ENCODE assay signal across 1 cellular context in the genomic region with DNA sequence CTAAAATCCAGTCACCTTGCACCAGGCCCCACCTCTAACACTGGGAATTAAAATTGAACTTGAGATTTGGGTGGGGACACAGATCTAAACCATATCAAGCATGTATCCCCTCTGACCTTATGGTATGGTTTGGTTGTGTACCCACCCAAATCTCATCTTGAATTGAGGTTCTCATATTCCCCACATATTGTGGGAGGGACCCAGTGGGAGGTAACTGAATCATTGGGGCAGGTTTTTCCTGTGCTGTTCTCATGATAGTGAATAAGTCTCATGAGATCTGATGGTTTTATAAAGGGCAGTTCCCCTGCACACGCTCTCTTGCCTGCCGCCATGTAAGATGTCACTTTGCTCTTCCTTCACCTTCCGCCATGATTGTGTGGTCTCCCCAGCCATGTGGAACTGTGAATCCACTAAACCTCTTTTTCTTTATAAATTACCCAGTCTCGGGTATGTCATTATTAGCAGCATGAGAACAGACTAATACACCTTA.
TF ChIP-seq lines count a peak whose summit lies in the region.
"Not testable (repeated sequence)": the region's sequence is repeated elsewhere in the genome, so short reads cannot be mapped to it uniquely, and the experiment has no call there.

No MANE protein-coding gene starts in this region.

TF ChIP-seq in K562, 482 proteins besides CTCF, POLR2A, EP300 and RAD21:
- TF ChIP-seq YY1 (IDR thresholded peaks at IDR 0.05; ENCODE audit: borderline replicate concordance in 1 of 3, control insufficient read depth in 1 of 3, extremely low read depth in 1 of 3, insufficient read depth in 3 of 3, insufficient read length in 1 of 3, insufficient replicate concordance in 2 of 3, low read depth in 1 of 3, low read length in 2 of 3) (peak in 1 of 3 experiments; percentile 8), CBX1 (IDR thresholded peaks at IDR 0.05; ENCODE audit: low read depth) (0 out of 2 replicates have a peak, but pooled peaks have one; percentile 17), FOXM1 (IDR thresholded peaks at IDR 0.05; ENCODE audit: low read depth) (peak; percentile 37; the same call in 1 of the 2 replicates), CC2D1A (IDR thresholded peaks at IDR 0.05) (peak; percentile 66; the same call in 1 of the 2 replicates), NR2C1 (IDR thresholded peaks at IDR 0.05) (peak; percentile 68), NR2C1 (tag; IDR thresholded peaks at IDR 0.05) (0 out of 2 replicates have a peak, but pooled peaks have one; percentile 36)
- TF ChIP-seq, protein P1, sequence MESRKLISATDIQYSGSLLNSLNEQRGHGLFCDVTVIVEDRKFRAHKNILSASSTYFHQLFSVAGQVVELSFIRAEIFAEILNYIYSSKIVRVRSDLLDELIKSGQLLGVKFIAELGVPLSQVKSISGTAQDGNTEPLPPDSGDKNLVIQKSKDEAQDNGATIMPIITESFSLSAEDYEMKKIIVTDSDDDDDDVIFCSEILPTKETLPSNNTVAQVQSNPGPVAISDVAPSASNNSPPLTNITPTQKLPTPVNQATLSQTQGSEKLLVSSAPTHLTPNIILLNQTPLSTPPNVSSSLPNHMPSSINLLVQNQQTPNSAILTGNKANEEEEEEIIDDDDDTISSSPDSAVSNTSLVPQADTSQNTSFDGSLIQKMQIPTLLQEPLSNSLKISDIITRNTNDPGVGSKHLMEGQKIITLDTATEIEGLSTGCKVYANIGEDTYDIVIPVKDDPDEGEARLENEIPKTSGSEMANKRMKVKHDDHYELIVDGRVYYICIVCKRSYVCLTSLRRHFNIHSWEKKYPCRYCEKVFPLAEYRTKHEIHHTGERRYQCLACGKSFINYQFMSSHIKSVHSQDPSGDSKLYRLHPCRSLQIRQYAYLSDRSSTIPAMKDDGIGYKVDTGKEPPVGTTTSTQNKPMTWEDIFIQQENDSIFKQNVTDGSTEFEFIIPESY (CRISPR knock-in tag; IDR thresholded peaks at IDR 0.05): peak; percentile 80
- TF ChIP-seq, protein P2, sequence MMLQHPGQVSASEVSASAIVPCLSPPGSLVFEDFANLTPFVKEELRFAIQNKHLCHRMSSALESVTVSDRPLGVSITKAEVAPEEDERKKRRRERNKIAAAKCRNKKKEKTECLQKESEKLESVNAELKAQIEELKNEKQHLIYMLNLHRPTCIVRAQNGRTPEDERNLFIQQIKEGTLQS (IDR thresholded peaks at IDR 0.05): peak; percentile 15; the same call in 1 of the 2 replicates
- TF ChIP-seq, protein P2 (CRISPR knock-in tag; conservative IDR thresholded peaks at IDR 0.05): not testable (repeated sequence)
- TF ChIP-seq FOXM1 (CRISPR knock-in tag; IDR thresholded peaks at IDR 0.05; ENCODE audit: low read depth): not testable (repeated sequence)
- TF ChIP-seq, protein P3, sequence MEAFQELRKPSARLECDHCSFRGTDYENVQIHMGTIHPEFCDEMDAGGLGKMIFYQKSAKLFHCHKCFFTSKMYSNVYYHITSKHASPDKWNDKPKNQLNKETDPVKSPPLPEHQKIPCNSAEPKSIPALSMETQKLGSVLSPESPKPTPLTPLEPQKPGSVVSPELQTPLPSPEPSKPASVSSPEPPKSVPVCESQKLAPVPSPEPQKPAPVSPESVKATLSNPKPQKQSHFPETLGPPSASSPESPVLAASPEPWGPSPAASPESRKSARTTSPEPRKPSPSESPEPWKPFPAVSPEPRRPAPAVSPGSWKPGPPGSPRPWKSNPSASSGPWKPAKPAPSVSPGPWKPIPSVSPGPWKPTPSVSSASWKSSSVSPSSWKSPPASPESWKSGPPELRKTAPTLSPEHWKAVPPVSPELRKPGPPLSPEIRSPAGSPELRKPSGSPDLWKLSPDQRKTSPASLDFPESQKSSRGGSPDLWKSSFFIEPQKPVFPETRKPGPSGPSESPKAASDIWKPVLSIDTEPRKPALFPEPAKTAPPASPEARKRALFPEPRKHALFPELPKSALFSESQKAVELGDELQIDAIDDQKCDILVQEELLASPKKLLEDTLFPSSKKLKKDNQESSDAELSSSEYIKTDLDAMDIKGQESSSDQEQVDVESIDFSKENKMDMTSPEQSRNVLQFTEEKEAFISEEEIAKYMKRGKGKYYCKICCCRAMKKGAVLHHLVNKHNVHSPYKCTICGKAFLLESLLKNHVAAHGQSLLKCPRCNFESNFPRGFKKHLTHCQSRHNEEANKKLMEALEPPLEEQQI (IDR thresholded peaks at IDR 0.05): peak; percentile 75
